Comparison of ENCODE assay signal across 15 cellular contexts in the genomic region with DNA sequence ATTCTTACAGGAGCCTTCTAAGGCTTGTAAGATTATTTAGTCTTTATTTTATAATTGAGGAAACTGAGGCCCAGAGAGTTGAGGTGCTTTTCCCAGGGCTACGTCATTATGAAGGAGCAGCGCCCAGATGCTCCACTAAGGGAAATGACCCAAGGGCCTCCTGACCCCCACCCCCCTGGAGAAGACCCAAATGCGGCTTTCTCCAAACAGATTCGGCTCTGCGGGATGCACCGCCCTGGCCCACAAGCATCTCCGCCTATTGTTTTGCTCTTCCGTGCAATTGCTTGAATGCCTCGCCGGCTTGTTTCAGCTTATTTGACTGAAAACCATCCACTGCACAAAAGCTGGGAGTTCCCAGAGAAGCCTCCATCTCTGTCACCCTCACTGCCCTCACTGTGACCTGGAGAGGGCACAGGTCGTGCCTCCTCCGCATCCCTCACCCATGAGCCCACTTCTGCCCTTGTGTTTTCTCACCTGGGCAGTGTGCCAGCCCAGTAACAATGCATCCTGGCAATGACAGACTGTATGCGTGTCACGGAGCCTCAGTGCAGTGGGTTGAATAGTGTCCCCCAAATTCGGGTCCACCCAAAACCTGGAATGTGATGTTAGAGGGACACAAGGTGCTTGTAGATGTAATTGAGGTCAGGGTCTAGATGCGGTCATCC.
A peak's percentile ranks its signal among the peaks of the same experiment; 100 is the strongest.
DNase-seq lines count a peak whose midpoint lies in the region; ATAC-seq and TF ChIP-seq lines count a peak whose summit lies in the region.
"Had no signal": no experiment of that assay in that cellular context is flagged by ENCODE, and none has a peak within 500 bp of the region (broad histone marks: within the 10 kb centered on the region; RNA-seq: fewer than 3 reads in every experiment).

No MANE protein-coding gene starts in this region.

- H3K4me1 Mint-ChIP-seq in activated CD8-positive, alpha-beta memory T cell treated with anti-CD3 and anti-CD28 coated beads, Interleukin-2, amount 10 ng/mL, durations not matched to agents 7 days and 5 days = no peaks in the 10 kb centered on the region
- no peaks in the 10 kb centered on the region for H3K4me1 Mint-ChIP-seq in type B pancreatic cell (ENCODE audit: unreplicated experiment)
- H3K4me1 Mint-ChIP-seq in HFFc6 (ENCODE audit: low read depth) = no peaks in the 10 kb centered on the region
- H3K4me1 Mint-ChIP-seq: CD14-positive monocyte had no signal

- H3K36me3 Mint-ChIP-seq in activated CD8-positive, alpha-beta memory T cell treated with anti-CD3 and anti-CD28 coated beads, Interleukin-2, amount 10 ng/mL, durations not matched to agents 7 days and 5 days = no peaks in the 10 kb centered on the region
- H3K36me3 Mint-ChIP-seq in type B pancreatic cell (peaks cover 4% of the 10 kb centered on the region), HFFc6 (ENCODE audit: low read depth) (0 out of 2 replicates have a peak, but pooled peaks cover 4% of the 10 kb centered on the region)
- H3K36me3 Mint-ChIP-seq: CD14-positive monocyte; CD8-positive, alpha-beta T cell had no signal

- peaks cover 8% of the 10 kb centered on the region for H3K9me3 Mint-ChIP-seq in activated CD8-positive, alpha-beta memory T cell treated with anti-CD3 and anti-CD28 coated beads, Interleukin-2, amount 10 ng/mL, durations not matched to agents 7 days and 5 days (ENCODE audit: low read depth)
- peaks cover 14% of the 10 kb centered on the region for H3K9me3 Mint-ChIP-seq in type B pancreatic cell
- H3K9me3 Mint-ChIP-seq in HFFc6 = peaks cover 54% of the 10 kb centered on the region
- H3K9me3 Mint-ChIP-seq: CD8-positive, alpha-beta T cell had no signal

- no peak for TF ChIP-seq POLR2A in GM18505 (IDR thresholded peaks at IDR 0.05; ENCODE audit: borderline replicate concordance, extremely low read depth, insufficient read depth, insufficient read length)

- no peak for ATAC-seq in activated CD8-positive, alpha-beta memory T cell treated with anti-CD3 and anti-CD28 coated beads, Interleukin-2, amount 10 ng/mL, durations not matched to agents 7 days and 5 days
- no peak for ATAC-seq in GM18505 (IDR thresholded peaks at IDR 0.05; ENCODE audit: unreplicated experiment)
- ATAC-seq: A549; CD8-positive, alpha-beta T cell; GM12878; HCT116 had no signal

- no peak overlapping the region for H3K4me3 Mint-ChIP-seq in activated CD8-positive, alpha-beta memory T cell treated with anti-CD3 and anti-CD28 coated beads, Interleukin-2, amount 10 ng/mL, durations not matched to agents 7 days and 5 days
- H3K4me3 Mint-ChIP-seq in type B pancreatic cell (no peak overlapping the region), HFFc6 (no peak overlapping the region)
- H3K4me3 Mint-ChIP-seq: CD14-positive monocyte; CD8-positive, alpha-beta T cell had no signal

- no peak overlapping the region for H3K27ac Mint-ChIP-seq in activated CD8-positive, alpha-beta memory T cell treated with anti-CD3 and anti-CD28 coated beads, Interleukin-2, amount 10 ng/mL, durations not matched to agents 7 days and 5 days
- H3K27ac Mint-ChIP-seq in type B pancreatic cell (no peak overlapping the region), HFFc6 (no peak overlapping the region)
- H3K27ac Mint-ChIP-seq: CD14-positive monocyte; CD8-positive, alpha-beta T cell had no signal

- CTCF ChIA-PET in activated CD8-positive, alpha-beta memory T cell treated with anti-CD3 and anti-CD28 coated beads, Interleukin-2, amount 10 ng/mL, durations not matched to agents 7 days and 5 days (lab: Charles Lee) = no interaction called here

- DNase-seq in activated effector memory CD4-positive, alpha-beta T cell treated with anti-CD3 and anti-CD28 coated beads, Interleukin-2, amount 50 U/mL, for 16 hours = peak; percentile 25
- DNase-seq in activated effector memory CD4-positive, alpha-beta T cell treated with Interleukin-2 at 50 U/mL for 16 hours = no peak
- DNase-seq in activated CD8-positive, alpha-beta memory T cell treated with anti-CD3 and anti-CD28 coated beads, Interleukin-2, amount 10 ng/mL, durations not matched to agents 7 days and 5 days = peak; percentile 4
- peak; percentile 25 for DNase-seq in islet precursor cell
- DNase-seq in type B pancreatic cell (ENCODE audit: extremely low spot score, unreplicated experiment) = peak; percentile 24
- no peak for DNase-seq in HFFc6
- DNase-seq: COR-L47, DMS79, GM23248 had no signal

- no peaks in the 10 kb centered on the region for H3K27me3 Mint-ChIP-seq in activated CD8-positive, alpha-beta memory T cell treated with anti-CD3 and anti-CD28 coated beads, Interleukin-2, amount 10 ng/mL, durations not matched to agents 7 days and 5 days
- no peaks in the 10 kb centered on the region for H3K27me3 Mint-ChIP-seq in type B pancreatic cell
- peaks cover 2% of the 10 kb centered on the region; the same call in 1 of the 2 replicates for H3K27me3 Mint-ChIP-seq in HFFc6 (ENCODE audit: insufficient read depth)

- TF ChIP-seq CTCF in type B pancreatic cell (conservative IDR thresholded peaks at IDR 0.05) (no peak), HFFc6 (IDR thresholded peaks at IDR 0.05) (no peak)

Comparison
In these comparisons a context has a peak if more than half of its experiments do, and no peak if none do; other contexts are left out.
1. DNase-seq: peak in activated effector memory CD4-positive, alpha-beta T cell treated with anti-CD3 and anti-CD28 coated beads, Interleukin-2, amount 50 U/mL, for 16 hours (single experiment), activated CD8-positive, alpha-beta memory T cell treated with anti-CD3 and anti-CD28 coated beads, Interleukin-2, amount 10 ng/mL, durations not matched to agents 7 days and 5 days (single experiment), islet precursor cell (single experiment) and type B pancreatic cell (single experiment); none in activated effector memory CD4-positive, alpha-beta T cell treated with Interleukin-2 at 50 U/mL for 16 hours (single experiment) and HFFc6 (single experiment).